ENCODE assay signal across 18 cellular contexts in the genomic region with DNA sequence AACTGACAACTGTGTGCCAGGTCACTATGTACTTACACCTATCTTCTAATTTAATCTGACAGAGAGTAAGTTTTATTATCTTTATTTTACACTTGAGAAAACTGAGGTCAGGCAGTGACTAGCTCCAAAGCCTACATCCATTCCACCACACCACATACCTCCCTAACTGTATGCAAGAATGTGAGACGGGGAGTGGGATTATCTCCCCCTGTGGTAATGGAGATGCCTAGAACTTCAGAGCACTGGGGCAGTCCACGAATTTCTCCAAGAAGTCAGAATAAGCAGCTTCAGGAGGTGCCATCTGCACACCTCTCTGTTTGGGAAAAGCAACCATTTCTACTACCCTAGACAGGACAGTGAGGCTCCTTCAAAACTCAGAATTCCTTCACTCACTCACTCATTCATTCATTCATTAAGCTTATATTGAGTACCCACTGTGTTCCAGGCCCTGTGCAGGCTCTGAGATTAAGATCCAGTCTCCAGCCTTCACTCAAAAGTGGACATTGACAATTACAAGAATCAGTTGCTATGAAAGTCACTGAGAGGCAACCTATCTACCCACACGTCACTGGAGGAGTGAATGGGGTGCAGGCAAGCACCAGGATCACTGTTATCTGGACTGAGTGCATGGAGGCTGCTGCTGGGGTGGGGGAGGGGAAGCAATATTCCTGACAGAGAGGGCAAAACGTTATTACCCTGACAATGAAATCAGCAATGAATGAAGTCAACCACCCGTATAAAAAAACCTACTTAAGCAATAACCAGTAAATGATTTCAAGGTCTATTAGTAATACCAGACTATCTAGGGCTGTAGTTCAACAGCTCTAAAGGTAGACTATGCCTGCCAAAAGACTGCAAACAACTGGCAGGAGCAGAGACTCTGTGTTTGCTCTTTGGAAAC. TPM values are rescaled to one million over a fixed set of nuclear protein-coding genes. Genes with fewer than 3 reads are reported as not detected.
DNase-seq lines count a peak whose midpoint lies in the region; ATAC-seq and TF ChIP-seq lines count a peak whose summit lies in the region.
"Had no signal": no experiment of that assay in that cellular context is flagged by ENCODE, and none has a peak within 500 bp of the region (broad histone marks: within the 10 kb centered on the region; RNA-seq: fewer than 3 reads in every experiment).

No MANE protein-coding gene starts in this region.

- H3K27me3 ChIP-seq in GM23338 (ENCODE audit: insufficient read depth): no peaks in the 10 kb centered on the region
- H3K27me3 ChIP-seq: ovary, suprapubic skin had no signal

- H3F3A ChIP-seq in GM23338 (replicated peaks; ENCODE audit: low read depth): no peaks in the 10 kb centered on the region

- H3K27me3 Mint-ChIP-seq in GM23338 (ENCODE audit: insufficient read depth, low read depth, poor library complexity): peaks cover 15% of the 10 kb centered on the region
- H3K27me3 Mint-ChIP-seq in activated B cell treated with CpG ODN at 0.5 μM for 24 hours: no peaks in the 10 kb centered on the region
- H3K27me3 Mint-ChIP-seq in nephron (ENCODE audit: low read depth): peaks cover 7% of the 10 kb centered on the region

- H3K27ac Mint-ChIP-seq in GM23338 (peak overlapping the region; percentile 84; the same call in 1 of the 2 replicates), activated B cell treated with CpG ODN at 0.5 μM for 24 hours (peak overlapping the region; percentile 95), nephron (peak overlapping the region; percentile 51 to 92 (median 83))
- H3K27ac Mint-ChIP-seq: T-helper 17 cell had no signal

- H3K36me3 Mint-ChIP-seq in GM23338 (ENCODE audit: low read depth) (peaks cover 4% of the 10 kb centered on the region), activated B cell treated with CpG ODN at 0.5 μM for 24 hours (ENCODE audit: low read depth) (peaks cover 5% of the 10 kb centered on the region), nephron (ENCODE audit: low read depth) (no peaks in the 10 kb centered on the region)

- peaks cover 10% of the 10 kb centered on the region; the same call in 1 of the 2 replicates for H3K9me2 ChIP-seq in GM23338 (ENCODE audit: insufficient read depth)

- no peaks in the 10 kb centered on the region for H3K79me2 ChIP-seq in GM23338 (replicated peaks; ENCODE audit: insufficient read depth)

- DNase-seq in GM23338 (ENCODE audit: low spot score): peak; percentile 61
- no peak for DNase-seq in activated B cell treated with CpG ODN at 0.5 μM for 24 hours
- no peak for DNase-seq in posterior cingulate gyrus
- DNase-seq in HT-29 (ENCODE audit: low spot score): no peak
- DNase-seq: activated gamma-delta T cell; Calu3; cerebellar nuclear complex; GDM1; left colon; NCI-H146; NCI-H226; ovary; SHP77; stimulated activated CD4-positive, alpha-beta T cell treated with anti-CD3 and anti-CD28 coated beads, Interleukin-4, amount 100 ng/mL, for 1 hour; T-helper 17 cell had no signal

- H3K27ac ChIP-seq in GM23338 (ENCODE audit: low read depth): no peak overlapping the region
- H3K27ac ChIP-seq: ovary, suprapubic skin had no signal

- ATAC-seq in GM23338 (peak; percentile 97), activated B cell treated with CpG ODN at 0.5 μM for 24 hours (ENCODE audit: low read depth) (no peak), HG02884 (IDR thresholded peaks at IDR 0.05; ENCODE audit: unreplicated experiment) (no peak)
- ATAC-seq: left colon, T-helper 17 cell had no signal

- CTCF ChIA-PET in activated B cell treated with CpG ODN at 0.5 μM for 24 hours (lab: Charles Lee): interaction anchor here (1.2 to 1.4 kb wide), 2 partner anchors 14 to 227 kb away, joined by 3 to 4 read pairs; no protein-coding TSS in a partner anchor

- H3K4me1 Mint-ChIP-seq in GM23338 (peaks cover 18% of the 10 kb centered on the region), activated B cell treated with CpG ODN at 0.5 μM for 24 hours (peaks cover 81% of the 10 kb centered on the region), nephron (no peaks in the 10 kb centered on the region)
- H3K4me1 Mint-ChIP-seq: T-helper 17 cell had no signal

- POLR2A ChIA-PET in activated B cell treated with CpG ODN at 0.5 μM for 24 hours (lab: Charles Lee): interaction anchor here (0.6 to 1.0 kb wide), 3 partner anchors 12 to 38 kb away, joined by 3 to 7 read pairs (median 3); no protein-coding TSS in a partner anchor

- H3K36me3 ChIP-seq in GM23338 (ENCODE audit: insufficient read depth): no peaks in the 10 kb centered on the region
- H3K36me3 ChIP-seq: ovary, suprapubic skin had no signal

- TF ChIP-seq CTCF in GM23338 (conservative IDR thresholded peaks at IDR 0.05; ENCODE audit: low read depth in 2 of 2) (no peak), activated B cell treated with CpG ODN at 0.5 μM for 24 hours (IDR thresholded peaks at IDR 0.05) (no peak), nephron (IDR thresholded peaks at IDR 0.05; ENCODE audit: unreplicated experiment in 3 of 3) (no peak)

- intact Hi-C loops in activated B cell treated with CpG ODN at 0.5 μM for 24 hours (cut with micrococcal nuclease) (no loop called here), posterior cingulate gyrus (cut with DNase I) (no loop called here)

- no peaks in the 10 kb centered on the region for H4K20me1 ChIP-seq in GM23338 (replicated peaks; ENCODE audit: insufficient read depth)

- H2AFZ ChIP-seq in GM23338: no peak overlapping the region

- H3K4me2 ChIP-seq in GM23338: peak overlapping the region; percentile 10; the same call in 1 of the 2 replicates

- H3K4me3 ChIP-seq in GM23338: no peak overlapping the region
- H3K4me3 ChIP-seq: ovary, suprapubic skin had no signal

- H3K4me1 ChIP-seq in GM23338 (ENCODE audit: insufficient read depth): peaks cover 17% of the 10 kb centered on the region
- H3K4me1 ChIP-seq: suprapubic skin had no signal

- H3K4me3 Mint-ChIP-seq in GM23338: no peak overlapping the region
- no peak overlapping the region for H3K4me3 Mint-ChIP-seq in activated B cell treated with CpG ODN at 0.5 μM for 24 hours
- H3K4me3 Mint-ChIP-seq in nephron: no peak overlapping the region
- H3K4me3 Mint-ChIP-seq: T-helper 17 cell had no signal

- peaks cover 6% of the 10 kb centered on the region; the same call in 2 of the 3 replicates for H3K9me3 Mint-ChIP-seq in GM23338
- H3K9me3 Mint-ChIP-seq in activated B cell treated with CpG ODN at 0.5 μM for 24 hours: no peaks in the 10 kb centered on the region
- no peaks in the 10 kb centered on the region for H3K9me3 Mint-ChIP-seq in nephron

RNA-seq across cellular contexts. Expression of gene SLC7A7, which starts 18.0 kb away (rescaled TPM):
- 3.6 and 6.1 TPM in 2 replicates for total RNA-seq in GM23338 (2014; rRNA removed; shearing (Covaris generic))
- polyA plus RNA-seq in GM23338 (2016; fragmentation: Nextera tagmentation; extraction: Ambion mirVana): 2.7 and 4.1 TPM in 2 replicates
- total RNA-seq in activated B cell treated with CpG ODN at 0.5 μM for 24 hours: 30.8 and 33.7 TPM in 2 replicates
- 12.2 and 13.6 TPM in 2 replicates for total RNA-seq in HT-29 (2014; rRNA removed; shearing (Covaris generic))

RNA-seq across cellular contexts. Expression of gene OXA1L, which starts 30.8 kb away (rescaled TPM):
- 89.9 and 91.7 TPM in 2 replicates for total RNA-seq in GM23338 (2014; rRNA removed; shearing (Covaris generic))
- 57.6 and 61.7 TPM in 2 replicates for polyA plus RNA-seq in GM23338 (2016; fragmentation: Nextera tagmentation; extraction: Ambion mirVana)
- 174 and 190 TPM in 2 replicates for total RNA-seq in activated B cell treated with CpG ODN at 0.5 μM for 24 hours
- total RNA-seq in HT-29 (2014; rRNA removed; shearing (Covaris generic)): 73.5 and 80.9 TPM in 2 replicates

RNA-seq across cellular contexts. Expression of gene MRPL52, which starts 32.4 kb away (rescaled TPM):
- total RNA-seq in GM23338 (2014; rRNA removed; shearing (Covaris generic)): 131 and 138 TPM in 2 replicates
- polyA plus RNA-seq in GM23338 (2016; fragmentation: Nextera tagmentation; extraction: Ambion mirVana): 617 and 691 TPM in 2 replicates
- total RNA-seq in activated B cell treated with CpG ODN at 0.5 μM for 24 hours: 142 and 150 TPM in 2 replicates
- total RNA-seq in HT-29 (2014; rRNA removed; shearing (Covaris generic)): 45.9 and 56.1 TPM in 2 replicates

RNA-seq across cellular contexts. Expression of gene MMP14, which starts 39.1 kb away (rescaled TPM):
- 48.9 and 56.4 TPM in 2 replicates for total RNA-seq in GM23338 (2014; rRNA removed; shearing (Covaris generic))
- polyA plus RNA-seq in GM23338 (2016; fragmentation: Nextera tagmentation; extraction: Ambion mirVana): 6.5 and 7.0 TPM in 2 replicates
- 3.4 and 4.1 TPM in 2 replicates for total RNA-seq in activated B cell treated with CpG ODN at 0.5 μM for 24 hours
- 1.7 and 3.9 TPM in 2 replicates for total RNA-seq in HT-29 (2014; rRNA removed; shearing (Covaris generic))
